In the genomic region with DNA sequence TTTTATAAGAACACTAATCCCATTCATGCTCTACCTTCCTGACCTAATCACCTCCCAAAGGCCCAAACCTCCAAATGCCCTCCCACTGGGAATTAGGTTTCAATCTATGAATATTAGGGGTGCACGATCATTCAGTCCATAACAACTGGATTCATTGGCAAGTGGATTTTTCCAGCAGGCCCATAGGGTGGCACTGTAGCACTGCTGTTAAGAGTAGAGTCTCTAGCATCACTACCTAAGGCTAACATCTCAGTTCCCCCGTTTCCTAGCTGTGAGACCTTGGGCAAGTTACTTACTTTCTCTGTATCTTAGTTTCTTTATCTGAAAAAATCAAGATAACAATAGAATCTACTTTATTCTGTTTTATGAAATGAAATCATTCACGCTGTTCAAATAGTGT, we compare ENCODE assay signal across 8 cellular contexts.
DNase-seq lines count a peak whose midpoint lies in the region; ATAC-seq and TF ChIP-seq lines count a peak whose summit lies in the region.

No MANE protein-coding gene starts in this region.

- H3K27me3 ChIP-seq in NT2/D1 (ENCODE audit: insufficient read depth, insufficient read length) = no peaks in the 10 kb centered on the region

- CTCF ChIA-PET in HEK293T (lab: Yijun Ruan, JAX) = interaction anchor here (0.7 to 2.5 kb wide), 3 partner anchors 115 to 143 kb away, joined by 3 to 19 read pairs (median 5); no protein-coding TSS in a partner anchor

- TF ChIP-seq CTCF in AG09309 (IDR thresholded peaks at IDR 0.05; ENCODE audit: control insufficient read depth, insufficient read depth, low read depth, low read length, missing control alignments) = peak; percentile 79

- no peaks in the 10 kb centered on the region; the same call in 1 of the 2 replicates for H3K9me3 ChIP-seq in NT2/D1 (ENCODE audit: insufficient read depth, low read length)

- no peaks in the 10 kb centered on the region for H3K4me1 ChIP-seq in NT2/D1 (ENCODE audit: insufficient read depth, insufficient read length)

- no peak for ATAC-seq in HG03342 (IDR thresholded peaks at IDR 0.05; ENCODE audit: unreplicated experiment)
- ATAC-seq in HG03039 (IDR thresholded peaks at IDR 0.05; ENCODE audit: unreplicated experiment) = no peak

- H3K36me3 ChIP-seq in NT2/D1 (ENCODE audit: insufficient read depth, insufficient read length, low read length) = no peaks in the 10 kb centered on the region

- H3K4me3 ChIP-seq in AG09309 (ENCODE audit: control insufficient read depth, low read depth, low read length) = no peak overlapping the region
- no peak overlapping the region for H3K4me3 ChIP-seq in NT2/D1 (ENCODE audit: insufficient read length, low read depth)
- no peak overlapping the region for H3K4me3 ChIP-seq in skeletal muscle cell (ENCODE audit: low read depth, low read length)

- no peak overlapping the region for H3K9ac ChIP-seq in NT2/D1 (ENCODE audit: insufficient read length, low read depth)

- POLR2A ChIA-PET in HEK293T (lab: Yijun Ruan, JAX) = no interaction called here

- DNase-seq in AG09309 (ENCODE audit: low read depth) (peak; percentile 48), HEK293T (ENCODE audit: extremely low spot score) (peak; percentile 7), NT2/D1 (ENCODE audit: low read depth, low spot score) (peak; percentile 25), fibroblast of the conjunctiva (ENCODE audit: low read depth) (peak; percentile 30), skeletal muscle cell (ENCODE audit: low read depth) (peak; percentile 33)
- no peak for DNase-seq in activated CD4-positive, CD25-positive, alpha-beta regulatory T cell (lab: John Stamatoyannopoulos, UW)

TF ChIP-seq in HEK293T, 16 proteins besides CTCF, POLR2A, EP300 and RAD21:
- no peak for TF ChIP-seq CTBP1 (IDR thresholded peaks at IDR 0.05; ENCODE audit: borderline replicate concordance)
- TF ChIP-seq ZNF384 (IDR thresholded peaks at IDR 0.05) = no peak
- no peak for TF ChIP-seq ARNT (IDR thresholded peaks at IDR 0.05)
- TF ChIP-seq FOXM1 (IDR thresholded peaks at IDR 0.05; ENCODE audit: borderline replicate concordance) = no peak
- TF ChIP-seq SP1 (IDR thresholded peaks at IDR 0.05) = no peak
- TF ChIP-seq HDGF (IDR thresholded peaks at IDR 0.05; ENCODE audit: borderline replicate concordance) = no peak
- TF ChIP-seq NFRKB (IDR thresholded peaks at IDR 0.05) = no peak
- TF ChIP-seq TARDBP (IDR thresholded peaks at IDR 0.05) = no peak
- no peak for TF ChIP-seq SUZ12 (IDR thresholded peaks at IDR 0.05)

Comparison
In these comparisons a context has a peak if more than half of its experiments do, and no peak if none do; other contexts are left out.
1. DNase-seq: peak in AG09309 (single experiment), HEK293T (single experiment), NT2/D1 (single experiment), fibroblast of the conjunctiva (single experiment) and skeletal muscle cell (single experiment); none in activated CD4-positive, CD25-positive, alpha-beta regulatory T cell (0 of 4).